Comparison of ENCODE assay signal across 8 cellular contexts in genomic region chr13:20702945-20703784, GRCh38. TPM values are rescaled to one million over a fixed set of nuclear protein-coding genes. Genes with fewer than 3 reads are reported as not detected.
A peak's percentile ranks its signal among the peaks of the same experiment; 100 is the strongest.
DNase-seq lines count a peak whose midpoint lies in the region; ATAC-seq and TF ChIP-seq lines count a peak whose summit lies in the region.

Gene IL17D (plus strand): TSS chr13:20703699. CDS start chr13:20704002, 303 bp downstream.

- H3K36me3 ChIP-seq in CD8-positive, alpha-beta T cell (ENCODE audit: insufficient read depth, low read length) = no peaks in the 10 kb centered on the region

- peaks cover 15% of the 10 kb centered on the region for H3K4me1 Mint-ChIP-seq in CD8-positive, alpha-beta T cell (ENCODE audit: low read depth)
- peaks cover 18% of the 10 kb centered on the region for H3K4me1 Mint-ChIP-seq in stimulated activated naive CD8-positive, alpha-beta T cell treated with anti-CD3 and anti-CD28 coated beads, Interleukin-15, Interleukin-2, amounts not matched to agents 100 ng/mL and 50 ng/mL, for 24 hours (ENCODE audit: low read depth)

- H3K27ac Mint-ChIP-seq in CD8-positive, alpha-beta T cell = peak within 1 kb of the TSS; percentile 77
- H3K27ac Mint-ChIP-seq in stimulated activated naive CD8-positive, alpha-beta T cell treated with anti-CD3 and anti-CD28 coated beads, Interleukin-15, Interleukin-2, amounts not matched to agents 100 ng/mL and 50 ng/mL, for 24 hours = peak within 1 kb of the TSS; percentile 89

- H3K27me3 ChIP-seq in CD8-positive, alpha-beta T cell (ENCODE audit: insufficient read depth, low read length) = no peaks in the 10 kb centered on the region

- peak within 1 kb of the TSS; percentile 35 for H3K27ac ChIP-seq in CD8-positive, alpha-beta T cell (ENCODE audit: low read depth, low read length)

- H3K4me3 Mint-ChIP-seq in CD8-positive, alpha-beta T cell = peak within 1 kb of the TSS; percentile 94
- peak within 1 kb of the TSS; percentile 88 for H3K4me3 Mint-ChIP-seq in stimulated activated naive CD8-positive, alpha-beta T cell treated with anti-CD3 and anti-CD28 coated beads, Interleukin-15, Interleukin-2, amounts not matched to agents 100 ng/mL and 50 ng/mL, for 24 hours

- peaks cover 11% of the 10 kb centered on the region for H3K4me1 ChIP-seq in CD8-positive, alpha-beta T cell (ENCODE audit: insufficient read depth, low read length)

- intact Hi-C loops in CD8-positive, alpha-beta T cell (cut with DNase I, micrococcal nuclease) = loop anchor here (5.0 to 10.0 kb wide), 10 partner anchors 199 to 972 kb away; partner anchors contain the start of genes MICU2 (in 2 of the 2), ZDHHC20 (in 2 of the 2), FGF9 (in 1 of the 2) and MRPL57 (in 1 of the 2)

- TF ChIP-seq CTCF in CD8-positive, alpha-beta T cell (IDR thresholded peaks at IDR 0.05) = no peak
- no peak for TF ChIP-seq CTCF in WI38 (IDR thresholded peaks at IDR 0.05; ENCODE audit: low read depth, low read length)

- peak; percentile 32 for ATAC-seq in CD8-positive, alpha-beta T cell
- ATAC-seq in GM19328 (IDR thresholded peaks at IDR 0.05; ENCODE audit: unreplicated experiment) (peak; percentile 29), HG03457 (IDR thresholded peaks at IDR 0.05; ENCODE audit: unreplicated experiment) (peak; percentile 29)

- no peaks in the 10 kb centered on the region for H3K9me3 ChIP-seq in CD8-positive, alpha-beta T cell (ENCODE audit: low read length)

- peaks cover 2% of the 10 kb centered on the region for H3K36me3 Mint-ChIP-seq in CD8-positive, alpha-beta T cell
- H3K36me3 Mint-ChIP-seq in stimulated activated naive CD8-positive, alpha-beta T cell treated with anti-CD3 and anti-CD28 coated beads, Interleukin-15, Interleukin-2, amounts not matched to agents 100 ng/mL and 50 ng/mL, for 24 hours (ENCODE audit: low read depth) = no peaks in the 10 kb centered on the region

- POLR2A ChIA-PET in CD8-positive, alpha-beta T cell (lab: Charles Lee) = interaction anchor here (1.1 to 1.2 kb wide), 3 partner anchors 70 to 227 kb away, joined by 4 to 11 read pairs (median 4); partner anchors contain the start of gene EEF1AKMT1

- CTCF ChIA-PET in CD8-positive, alpha-beta T cell (lab: Charles Lee) = interaction anchor here (1.0 to 4.0 kb wide), 3 partner anchors 125 to 223 kb away, joined by 3 to 18 read pairs (median 3); no protein-coding TSS in a partner anchor

- no peaks in the 10 kb centered on the region for H3K9me3 Mint-ChIP-seq in CD8-positive, alpha-beta T cell
- no peaks in the 10 kb centered on the region for H3K9me3 Mint-ChIP-seq in stimulated activated naive CD8-positive, alpha-beta T cell treated with anti-CD3 and anti-CD28 coated beads, Interleukin-15, Interleukin-2, amounts not matched to agents 100 ng/mL and 50 ng/mL, for 24 hours

- H3K27me3 Mint-ChIP-seq in CD8-positive, alpha-beta T cell (ENCODE audit: low read depth) = peaks cover 17% of the 10 kb centered on the region
- H3K27me3 Mint-ChIP-seq in stimulated activated naive CD8-positive, alpha-beta T cell treated with anti-CD3 and anti-CD28 coated beads, Interleukin-15, Interleukin-2, amounts not matched to agents 100 ng/mL and 50 ng/mL, for 24 hours = peaks cover 24% of the 10 kb centered on the region

- peak within 1 kb of the TSS; percentile 73 for H3K4me3 ChIP-seq in CD8-positive, alpha-beta T cell (ENCODE audit: low read depth, low read length)
- peak within 1 kb of the TSS; percentile 71 for H3K4me3 ChIP-seq in WI38 (ENCODE audit: low read depth, low read length)

- peak in 5 of 7 experiments; percentile 3 to 64 (median 47) for DNase-seq in CD8-positive, alpha-beta T cell
- peak; percentile 47 for DNase-seq in dermis blood vessel endothelial cell
- DNase-seq in medulla oblongata (ENCODE audit: extremely low spot score) = peak; percentile 17
- no peak for DNase-seq in NCI-H187 (lab: John Stamatoyannopoulos, UW)

RNA-seq across cellular contexts. Expression of gene IL17D, which starts in this region (rescaled TPM):
- total RNA-seq in CD8-positive, alpha-beta T cell = under 1 TPM; 0.57 to 0.58 TPM
- total RNA-seq in dermis blood vessel endothelial cell = 2.7 and 3.7 TPM in 2 replicates

Comparison
In these comparisons a context has a peak if more than half of its experiments do, and no peak if none do; other contexts are left out.
1. Peak in DNase-seq, ATAC-seq, H3K4me3 ChIP-seq and H3K27ac ChIP-seq in CD8-positive, alpha-beta T cell; RNA of the gene not detected or under 1 TPM.
2. DNase-seq: peak in dermis blood vessel endothelial cell (single experiment) and medulla oblongata (single experiment); none in NCI-H187 (0 of 2).
3. Peak in every context shown above with its lines, with median percentiles within 50 percentile points of each other: ATAC-seq.